9 cellular contexts compared by ENCODE assay signal in the genomic region with DNA sequence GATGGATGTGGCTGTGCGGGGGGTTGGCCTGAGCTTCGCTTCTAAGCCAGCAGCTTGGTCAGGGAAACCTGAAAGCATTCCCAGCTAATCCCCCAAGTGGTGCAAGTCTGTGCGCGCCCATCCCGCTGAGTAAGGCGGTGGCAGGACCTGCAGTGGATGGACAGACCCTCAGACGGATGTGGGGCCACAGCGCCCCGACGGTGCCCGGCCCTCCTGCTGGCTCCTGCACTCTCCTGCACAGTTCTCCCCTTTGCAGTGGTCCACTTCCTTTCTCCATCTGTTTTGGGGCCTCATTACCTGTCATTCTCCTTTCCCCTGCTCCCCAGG. TPM values are rescaled to one million over a fixed set of nuclear protein-coding genes. Genes with fewer than 3 reads are reported as not detected.
DNase-seq lines count a peak whose midpoint lies in the region; ATAC-seq, FAIRE-seq and TF ChIP-seq lines count a peak whose summit lies in the region.
"Had no signal": no experiment of that assay in that cellular context is flagged by ENCODE, and none has a peak within 500 bp of the region (broad histone marks: within the 10 kb centered on the region; RNA-seq: fewer than 3 reads in every experiment).

No MANE protein-coding gene starts in this region.

- H3K4me1 Mint-ChIP-seq in activated naive CD8-positive, alpha-beta T cell treated with anti-CD3 and anti-CD28 coated beads, Interleukin-2, amount 50 U/mL, for 24 hours = peaks cover 21% of the 10 kb centered on the region
- H3K4me1 Mint-ChIP-seq in type B pancreatic cell (ENCODE audit: unreplicated experiment) = peaks cover 23% of the 10 kb centered on the region

- TF ChIP-seq CTCF in heart right ventricle (IDR thresholded peaks at IDR 0.05) = no peak
- no peak for TF ChIP-seq CTCF in kidney (IDR thresholded peaks at IDR 0.05; ENCODE audit: borderline replicate concordance, extremely low read depth, insufficient read depth)
- TF ChIP-seq CTCF in type B pancreatic cell (conservative IDR thresholded peaks at IDR 0.05) = no peak
- no peak for TF ChIP-seq CTCF in sigmoid colon (IDR thresholded peaks at IDR 0.05)

- peaks cover 10% of the 10 kb centered on the region for H3K27me3 Mint-ChIP-seq in activated naive CD8-positive, alpha-beta T cell treated with anti-CD3 and anti-CD28 coated beads, Interleukin-2, amount 50 U/mL, for 24 hours
- H3K27me3 Mint-ChIP-seq in type B pancreatic cell = peaks cover 8% of the 10 kb centered on the region

- H3K27ac ChIP-seq in heart right ventricle (no peak overlapping the region), kidney (ENCODE audit: low read depth in 2 of 2, low read length in 2 of 2) (no peak overlapping the region), sigmoid colon (no peak overlapping the region)
- H3K27ac ChIP-seq: tibial nerve had no signal

- peaks cover 0 to 16% (median 13%) of the 10 kb centered on the region in 9 donors for H3K4me1 ChIP-seq in heart right ventricle
- H3K4me1 ChIP-seq in kidney (ENCODE audit: control insufficient read depth in 1 of 2, insufficient read depth in 1 of 2, low read depth in 1 of 2, low read length in 2 of 2) = peaks cover 3 to 11% of the 10 kb centered on the region in 2 donors
- peaks cover 0 to 16% (median 14%) of the 10 kb centered on the region in 4 donors for H3K4me1 ChIP-seq in sigmoid colon

- WGBS in heart right ventricle, 2 donors = 8 to 12% methylated on average over 11 of the region's 11 CpGs
- 27 to 58% methylated on average over 11 of the region's 11 CpGs for WGBS in sigmoid colon, 2 donors

- ATAC-seq in heart right ventricle (no peak), GM18502 (IDR thresholded peaks at IDR 0.05; ENCODE audit: poor library complexity, unreplicated experiment) (no peak)
- no peak for ATAC-seq in activated naive CD8-positive, alpha-beta T cell treated with anti-CD3 and anti-CD28 coated beads, Interleukin-2, amount 50 U/mL, for 24 hours

- intact Hi-C loops in heart right ventricle (cut with DNase I) = loop anchor here in 1 of 10 donors (5.0 kb wide), 1 partner anchor 62 kb away; no protein-coding TSS in a partner anchor
- intact Hi-C loops in cardiac septum (cut with DNase I) = loop anchor here (5.0 kb wide), 1 partner anchor 42 kb away; no protein-coding TSS in a partner anchor
- intact Hi-C loops in kidney (cut with DNase I) = loop anchor here (10.0 kb wide), 1 partner anchor 64 kb away; no protein-coding TSS in a partner anchor
- intact Hi-C loops in sigmoid colon (cut with DNase I) = loop anchor here (2.0 to 5.0 kb wide), 2 partner anchors 42 to 64 kb away; no protein-coding TSS in a partner anchor

- no peak for TF ChIP-seq EP300 in sigmoid colon (IDR thresholded peaks at IDR 0.05)

- no peaks in the 10 kb centered on the region for H3K36me3 Mint-ChIP-seq in activated naive CD8-positive, alpha-beta T cell treated with anti-CD3 and anti-CD28 coated beads, Interleukin-2, amount 50 U/mL, for 24 hours (ENCODE audit: low read depth)
- no peaks in the 10 kb centered on the region for H3K36me3 Mint-ChIP-seq in type B pancreatic cell

- H3K27me3 ChIP-seq in heart right ventricle (peaks cover 0 to 23% (median 5%) of the 10 kb centered on the region in 7 donors), sigmoid colon (peaks cover 5 to 33% (median 12%) of the 10 kb centered on the region in 3 donors)

- no peak for DNase-seq in heart right ventricle
- no peak for DNase-seq in cardiac septum (ENCODE audit: low spot score)
- DNase-seq in activated naive CD8-positive, alpha-beta T cell treated with anti-CD3 and anti-CD28 coated beads, Interleukin-2, amount 50 U/mL, for 24 hours = no peak
- peak; percentile 71 for DNase-seq in kidney
- no peak for DNase-seq in type B pancreatic cell (ENCODE audit: extremely low spot score, unreplicated experiment)
- DNase-seq in iPS-NIHi7 (ENCODE audit: extremely low spot score) = no peak
- no peak for DNase-seq in sigmoid colon

- no peaks in the 10 kb centered on the region for H3K9me3 ChIP-seq in heart right ventricle
- H3K9me3 ChIP-seq in kidney (ENCODE audit: control insufficient read depth in 1 of 2, low read length in 2 of 2) = no peaks in the 10 kb centered on the region
- no peaks in the 10 kb centered on the region for H3K9me3 ChIP-seq in sigmoid colon
- H3K9me3 ChIP-seq: tibial nerve had no signal

- H3K27ac Mint-ChIP-seq in activated naive CD8-positive, alpha-beta T cell treated with anti-CD3 and anti-CD28 coated beads, Interleukin-2, amount 50 U/mL, for 24 hours = no peak overlapping the region
- no peak overlapping the region for H3K27ac Mint-ChIP-seq in type B pancreatic cell

- H3K4me3 Mint-ChIP-seq in activated naive CD8-positive, alpha-beta T cell treated with anti-CD3 and anti-CD28 coated beads, Interleukin-2, amount 50 U/mL, for 24 hours = peak overlapping the region; percentile 43
- peak overlapping the region; percentile 90 for H3K4me3 Mint-ChIP-seq in type B pancreatic cell

- H3K4me3 ChIP-seq in heart right ventricle (peak overlapping the region in 6 of 10 donors; percentile 68 to 99 (median 78)), kidney (ENCODE audit: low read length in 2 of 2) (no peak overlapping the region), sigmoid colon (peak overlapping the region in 2 of 4 donors; percentile 58 to 66)

- H3K36me3 ChIP-seq in heart right ventricle (peaks cover 0 to 6% (median 0%) of the 10 kb centered on the region in 9 donors), kidney (ENCODE audit: control insufficient read depth in 1 of 2, insufficient read depth in 2 of 2, low read length in 2 of 2) (no peaks in the 10 kb centered on the region), sigmoid colon (no peaks in the 10 kb centered on the region)

- FAIRE-seq in kidney (lab: Jason Lieb, UNC) = no peak

- H3K9ac ChIP-seq in kidney (ENCODE audit: low read length in 2 of 2) = no peak overlapping the region

- H3K9me3 Mint-ChIP-seq in activated naive CD8-positive, alpha-beta T cell treated with anti-CD3 and anti-CD28 coated beads, Interleukin-2, amount 50 U/mL, for 24 hours = no peaks in the 10 kb centered on the region
- no peaks in the 10 kb centered on the region for H3K9me3 Mint-ChIP-seq in type B pancreatic cell

- TF ChIP-seq POLR2A in sigmoid colon (IDR thresholded peaks at IDR 0.05) = no peak

RNA-seq across cellular contexts. Expression of a gene that starts 2.3 kb away (rescaled TPM):
- total RNA-seq in heart right ventricle = 1 to 10 TPM in 1 of 10 donors, under 1 TPM in 9; 0.13 to 1.0 (median 0.23) TPM
- polyA plus RNA-seq in heart right ventricle = under 1 TPM; 0.13 to 0.44 TPM
- total RNA-seq in cardiac septum = 0.54 TPM
- total RNA-seq in kidney = 0.25 TPM
- 0.47 TPM for polyA plus RNA-seq in kidney (ENCODE audit: insufficient read depth, low read depth, low replicate concordance)
- 1.5 and 4.4 TPM in 2 replicates for total RNA-seq in type B pancreatic cell (ENCODE audit: low replicate concordance)
- total RNA-seq in sigmoid colon = under 1 TPM in 2 of 4 donors, not detected in 2; 0.36 to 0.49 TPM
- 1 to 10 TPM in 2 of 3 donors, not detected in 1; 1.2 to 1.6 TPM for polyA plus RNA-seq in sigmoid colon

RNA-seq across cellular contexts. Expression of a gene that starts 16.9 kb away (rescaled TPM):
- total RNA-seq in heart right ventricle (10 to 100 TPM; 30.6 to 54.5 (median 36.6) TPM), cardiac septum (46.3 TPM), kidney (64.4 TPM), type B pancreatic cell (ENCODE audit: low replicate concordance) (62.3 and 75.1 TPM in 2 replicates), sigmoid colon (10 to 100 TPM; 23.5 to 50.4 (median 24.7) TPM)
- polyA plus RNA-seq in heart right ventricle (10 to 100 TPM; 30.2 to 72.1 TPM), kidney (ENCODE audit: insufficient read depth, low read depth, low replicate concordance) (44.8 TPM), sigmoid colon (10 to 100 TPM; 29.1 to 51.4 (median 36.0) TPM)

RNA-seq across cellular contexts. Expression of a gene that starts 34.4 kb away (rescaled TPM):
- total RNA-seq in heart right ventricle (100 to 1,000 TPM; 193 to 250 (median 236) TPM), cardiac septum (184 TPM), kidney (146 TPM), type B pancreatic cell (ENCODE audit: low replicate concordance) (177 and 182 TPM in 2 replicates), sigmoid colon (100 to 1,000 TPM in 1 of 4 donors, 10 to 100 TPM in 3; 75.3 to 115 (median 89.8) TPM)
- polyA plus RNA-seq in heart right ventricle (100 to 1,000 TPM; 286 to 362 TPM), kidney (ENCODE audit: insufficient read depth, low read depth, low replicate concordance) (443 TPM), sigmoid colon (100 to 1,000 TPM; 102 to 289 (median 151) TPM)

RNA-seq across cellular contexts. Expression of a gene that starts 44.5 kb away (rescaled TPM):
- 10 to 100 TPM; 11.8 to 20.0 (median 15.5) TPM for total RNA-seq in heart right ventricle
- 10 to 100 TPM; 18.7 to 47.6 TPM for polyA plus RNA-seq in heart right ventricle
- 14.3 TPM for total RNA-seq in cardiac septum
- 30.1 TPM for total RNA-seq in kidney
- 21.0 TPM for polyA plus RNA-seq in kidney (ENCODE audit: insufficient read depth, low read depth, low replicate concordance)
- 23.3 and 44.4 TPM in 2 replicates for total RNA-seq in type B pancreatic cell (ENCODE audit: low replicate concordance)
- 10 to 100 TPM in 3 of 4 donors, 1 to 10 TPM in 1; 9.9 to 43.2 (median 15.0) TPM for total RNA-seq in sigmoid colon
- 10 to 100 TPM; 30.0 to 48.7 (median 35.4) TPM for polyA plus RNA-seq in sigmoid colon

RNA-seq across cellular contexts. Expression of a gene that starts 51.2 kb away (rescaled TPM):
- under 1 TPM in 1 of 10 donors, not detected in 9; 0.19 TPM for total RNA-seq in heart right ventricle
- polyA plus RNA-seq in heart right ventricle = under 1 TPM in 1 of 2 donors, not detected in 1; 0.06 TPM
- not detected for total RNA-seq in cardiac septum
- 2.6 TPM for total RNA-seq in kidney
- 0.47 TPM for polyA plus RNA-seq in kidney (ENCODE audit: insufficient read depth, low read depth, low replicate concordance)
- not detected in 2 replicates for total RNA-seq in type B pancreatic cell (ENCODE audit: low replicate concordance)
- not detected for total RNA-seq in sigmoid colon
- 10 to 100 TPM in 1 of 3 donors, 1 to 10 TPM in 1, not detected in 1; 1.4 to 45.9 TPM for polyA plus RNA-seq in sigmoid colon

Comparison
In these comparisons a context has a peak if more than half of its experiments do, and no peak if none do; other contexts are left out.
1. H3K4me3 ChIP-seq: peak in heart right ventricle (6 of 10); none in kidney (0 of 2).